ENCODE assay signal across 26 cellular contexts in the genomic region with DNA sequence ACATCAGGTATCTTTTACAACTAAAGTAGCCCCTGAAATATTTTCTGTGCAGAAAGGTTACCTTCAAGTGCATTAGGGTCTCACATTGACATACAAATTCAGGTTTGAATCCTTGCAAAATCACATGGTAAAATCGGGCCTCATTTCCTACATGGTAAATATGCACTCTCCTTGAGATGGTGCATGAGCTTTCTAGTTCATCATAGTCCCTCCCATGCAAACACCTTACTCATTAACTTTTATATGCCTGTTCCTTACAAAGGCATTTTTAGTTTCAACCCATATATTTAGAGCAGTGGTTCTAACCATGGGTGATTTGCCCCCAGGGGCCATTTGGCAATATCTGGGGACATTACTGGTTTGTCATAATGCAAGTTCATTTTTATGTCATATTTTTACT. TPM values are rescaled to one million over a fixed set of nuclear protein-coding genes. Genes with fewer than 3 reads are reported as not detected.
A peak's percentile ranks its signal among the peaks of the same experiment; 100 is the strongest.
DNase-seq lines count a peak whose midpoint lies in the region; TF ChIP-seq lines count a peak whose summit lies in the region.
"Had no signal": no experiment of that assay in that cellular context is flagged by ENCODE, and none has a peak within 500 bp of the region (broad histone marks: within the 10 kb centered on the region; RNA-seq: fewer than 3 reads in every experiment).

No MANE protein-coding gene starts in this region.

- H3K9me3 ChIP-seq in OCI-LY7 (ENCODE audit: low read length): no peaks in the 10 kb centered on the region
- H3K9me3 ChIP-seq: BLaER1 treated with 17β-estradiol and CSF1 and Interleukin-3, amounts not matched to agents 10 nM and 100 nM; Caco-2 had no signal

- peak overlapping the region; percentile 90 for H3K27ac Mint-ChIP-seq in mesothelial cell of epicardium
- H3K27ac Mint-ChIP-seq in nephron: peak overlapping the region; percentile 59 to 74 (median 67)
- H3K27ac Mint-ChIP-seq: B cell; CD4-positive, alpha-beta T cell; CD8-positive, alpha-beta T cell had no signal

- H3K36me3 Mint-ChIP-seq in mesothelial cell of epicardium (peaks cover 24% of the 10 kb centered on the region), nephron (ENCODE audit: low read depth) (peaks cover 43% of the 10 kb centered on the region)
- H3K36me3 Mint-ChIP-seq: CD8-positive, alpha-beta T cell had no signal

- peaks cover 89% of the 10 kb centered on the region for H3K4me1 Mint-ChIP-seq in mesothelial cell of epicardium
- peaks cover 72% of the 10 kb centered on the region for H3K4me1 Mint-ChIP-seq in nephron
- H3K4me1 Mint-ChIP-seq: B cell had no signal

- no TSS peak for BruUV-seq in OCI-LY7 (replicated peaks; lab: Mats Ljungman, UMichigan)

- no peaks in the 10 kb centered on the region for H4K20me1 ChIP-seq in OCI-LY7 (ENCODE audit: insufficient read depth, low read length)
- H4K20me1 ChIP-seq: BLaER1 treated with 17β-estradiol and CSF1 and Interleukin-3, amounts not matched to agents 10 nM and 100 nM had no signal

- H3K9me3 Mint-ChIP-seq in mesothelial cell of epicardium (no peaks in the 10 kb centered on the region), nephron (no peaks in the 10 kb centered on the region)
- H3K9me3 Mint-ChIP-seq: CD4-positive, alpha-beta T cell; CD8-positive, alpha-beta T cell had no signal

- intact Hi-C loops in OCI-LY7 (cut with micrococcal nuclease; ENCODE audit: unreplicated experiment): no loop called here

- H3K9me2 ChIP-seq in OCI-LY7 (ENCODE audit: insufficient read depth, low read length): no peaks in the 10 kb centered on the region

- H3K79me2 ChIP-seq in OCI-LY7 (ENCODE audit: insufficient read depth, low read depth, low read length): no peaks in the 10 kb centered on the region

- DNase-seq in NCI-H69 (lab: John Stamatoyannopoulos, UW) (peak; percentile 49), mesothelial cell of epicardium (ENCODE audit: low spot score in 2 of 2, unreplicated experiment in 2 of 2) (no peak), activated gamma-delta T cell (lab: John Stamatoyannopoulos, UW) (no peak), ureter (ENCODE audit: low spot score) (no peak), NCI-H1694 treated with DMSO at 0.1 percent for 48 hours (lab: John Stamatoyannopoulos, UW) (no peak), OCI-LY7 (ENCODE audit: low spot score) (no peak)
- DNase-seq: 8988T; ACHN; AML-193; Caco-2; Calu3; CD4-positive, alpha-beta T cell; CD8-positive, alpha-beta T cell; DMS 273 treated with DMSO at 0.1 percent for 48 hours; DMS153; DMS53; DMS79; DND-41; EL; GDM1 had no signal

- TF ChIP-seq CTCF in mesothelial cell of epicardium (IDR thresholded peaks at IDR 0.05; ENCODE audit: unreplicated experiment): no peak
- TF ChIP-seq CTCF in nephron (IDR thresholded peaks at IDR 0.05; ENCODE audit: unreplicated experiment in 3 of 3): no peak
- TF ChIP-seq CTCF in OCI-LY7 (conservative IDR thresholded peaks at IDR 0.05; ENCODE audit: low read length): no peak

- no peak overlapping the region for H3K4me2 ChIP-seq in OCI-LY7 (ENCODE audit: low read length)
- H3K4me2 ChIP-seq: BLaER1 treated with 17β-estradiol and CSF1 and Interleukin-3, amounts not matched to agents 10 nM and 100 nM had no signal

- H3K27me3 Mint-ChIP-seq in mesothelial cell of epicardium (ENCODE audit: low read depth) (no peaks in the 10 kb centered on the region), nephron (ENCODE audit: low read depth) (no peaks in the 10 kb centered on the region)
- H3K27me3 Mint-ChIP-seq: B cell; CD4-positive, alpha-beta T cell had no signal

- H3K4me3 Mint-ChIP-seq in mesothelial cell of epicardium: no peak overlapping the region
- H3K4me3 Mint-ChIP-seq in nephron: no peak overlapping the region
- H3K4me3 Mint-ChIP-seq: B cell; CD4-positive, alpha-beta T cell; CD8-positive, alpha-beta T cell had no signal

- no peaks in the 10 kb centered on the region for H3K36me3 ChIP-seq in OCI-LY7 (ENCODE audit: insufficient read depth, low read length)
- H3K36me3 ChIP-seq: BLaER1 treated with 17β-estradiol and CSF1 and Interleukin-3, amounts not matched to agents 10 nM and 100 nM had no signal

- H3K27ac ChIP-seq in OCI-LY7 (ENCODE audit: low read depth, low read length, poor library complexity, severe bottlenecking): no peak overlapping the region
- H3K27ac ChIP-seq: BLaER1 treated with 17β-estradiol and CSF1 and Interleukin-3, amounts not matched to agents 10 nM and 100 nM; C4-2B had no signal

- CTCF ChIA-PET in OCI-LY7 (lab: Charles Lee; ENCODE audit: unreplicated experiment): interaction anchor here (0.5 kb wide), 1 partner anchor 80 kb away, joined by 3 read pairs; no protein-coding TSS in a partner anchor

- H3K4me3 ChIP-seq in OCI-LY7 (ENCODE audit: low read depth, low read length, poor library complexity, severe bottlenecking): no peak overlapping the region
- H3K4me3 ChIP-seq: BLaER1 treated with 17β-estradiol and CSF1 and Interleukin-3, amounts not matched to agents 10 nM and 100 nM; GM12878 had no signal

- no peaks in the 10 kb centered on the region for H3K4me1 ChIP-seq in OCI-LY7 (ENCODE audit: insufficient read depth, low read length, poor library complexity, severe bottlenecking)

- POLR2A ChIA-PET in OCI-LY7 (lab: Charles Lee): no interaction called here

- no peak overlapping the region for H2AFZ ChIP-seq in OCI-LY7 (ENCODE audit: low read length)

RNA-seq across cellular contexts. Expression of a gene that starts 37.2 kb away (rescaled TPM):
- total RNA-seq in mesothelial cell of epicardium: 699 to 723 TPM (median 719 TPM) in 3 replicates
- total RNA-seq in ureter: 169 TPM
- not detected in 2 replicates for total RNA-seq in OCI-LY7 (2014; rRNA removed; shearing (Covaris generic))
- not detected in 2 replicates for total RNA-seq in OCI-LY7 (2022)
- total RNA-seq: G401 had no signal

Comparison
In these comparisons a context has a peak if more than half of its experiments do, and no peak if none do; other contexts are left out.
1. RNA of a gene that starts 37.2 kb away (total RNA-seq): 699 to 723 TPM in mesothelial cell of epicardium and 169 TPM in ureter (single experiment); not detected in OCI-LY7; every median in the first group is over 100 times any median in the second.